Comparison of ENCODE assay signal across 8 cellular contexts in genomic region chr11:110434952-110435779, GRCh38. TPM values are rescaled to one million over a fixed set of nuclear protein-coding genes. Genes with fewer than 3 reads are reported as not detected.
A peak's percentile ranks its signal among the peaks of the same experiment; 100 is the strongest.
DNase-seq lines count a peak whose midpoint lies in the region; ATAC-seq and TF ChIP-seq lines count a peak whose summit lies in the region.

No MANE protein-coding gene starts in this region.

- TF ChIP-seq CTCF in GM10248 (IDR thresholded peaks at IDR 0.05; ENCODE audit: control extremely low read depth, extremely low read depth, low read depth, missing control alignments) (peak; percentile 49), PC-3 (conservative IDR thresholded peaks at IDR 0.05; ENCODE audit: low read depth, low read length) (peak; percentile 91)

- H3K27me3 ChIP-seq in PC-3 (ENCODE audit: low read length): no peaks in the 10 kb centered on the region

- no peaks in the 10 kb centered on the region for H3K9me2 ChIP-seq in PC-3 (replicated peaks; ENCODE audit: low read length)

- no peak overlapping the region for H3K9ac ChIP-seq in PC-3 (ENCODE audit: low read length)

- intact Hi-C loops in PC-3 (cut with micrococcal nuclease): loop anchor here (5.0 kb wide), 3 partner anchors 288 to 358 kb away; no protein-coding TSS in a partner anchor

- H3K4me3 ChIP-seq in PC-3 (ENCODE audit: low read length): no peak overlapping the region

- BruUV-seq in PC-3 (replicated peaks; lab: Mats Ljungman, UMichigan): no TSS peak

- CTCF ChIA-PET in GM10248 (lab: Yijun Ruan, JAX) (interaction anchor here (0.6 to 11.6 kb wide), 31 partner anchors 9 to 799 kb away, joined by 3 to 115 read pairs (median 3); no protein-coding TSS in a partner anchor), PC-3 (lab: Charles Lee) (interaction anchor here (0.5 to 2.1 kb wide), 4 partner anchors 10 to 967 kb away, joined by 3 to 23 read pairs (median 3); no protein-coding TSS in a partner anchor)

- peaks cover 19% of the 10 kb centered on the region; the same call in 1 of the 2 replicates for H4K20me1 ChIP-seq in PC-3 (ENCODE audit: low read length)

- H3K9me3 ChIP-seq in PC-3 (ENCODE audit: low read length): no peaks in the 10 kb centered on the region

- no peak overlapping the region for H2AFZ ChIP-seq in PC-3 (ENCODE audit: low read length)

- peaks cover 22% of the 10 kb centered on the region for H3K4me1 ChIP-seq in PC-3 (ENCODE audit: insufficient read depth, low read length)

- DNase-seq in GM10248 (ENCODE audit: extremely low spot score) (no peak), PC-3 (peak; percentile 70), kidney tubule cell (ENCODE audit: low spot score) (peak; percentile 53), HCEC 1CT (no peak), ecto neural progenitor cell (ENCODE audit: low spot score) (no peak), DMS153 (lab: John Stamatoyannopoulos, UW) (no peak), amygdala (lab: John Stamatoyannopoulos, UW) (no peak)

- H3F3A ChIP-seq in PC-3 (ENCODE audit: low read length, unreplicated experiment): no peaks in the 10 kb centered on the region

- POLR2A ChIA-PET in GM10248 (lab: Yijun Ruan, JAX): no interaction called here
- POLR2A ChIA-PET in PC-3 (lab: Charles Lee; ENCODE audit: unreplicated experiment): no interaction called here

- no peak overlapping the region for H3K27ac ChIP-seq in PC-3 (ENCODE audit: low read length)

- H3K36me3 ChIP-seq in PC-3 (ENCODE audit: low read depth, low read length): peaks cover 7% of the 10 kb centered on the region; the same call in 1 of the 2 replicates

- H3K4me2 ChIP-seq in PC-3 (ENCODE audit: low read length): no peak overlapping the region

- ATAC-seq in GM21619 (IDR thresholded peaks at IDR 0.05; ENCODE audit: unreplicated experiment): peak; percentile 17
- ATAC-seq in PC-3: 0 out of 2 replicates have a peak, but pooled peaks have one; percentile 25

- peaks cover 78% of the 10 kb centered on the region for H3K79me2 ChIP-seq in PC-3 (ENCODE audit: low read length)

RNA-seq across cellular contexts. Expression of gene FDX1, which starts 5.4 kb away (rescaled TPM):
- total RNA-seq in PC-3 (2014; rRNA removed): 14.8 and 16.6 TPM in 2 replicates

Comparison
In these comparisons a context has a peak if more than half of its experiments do, and no peak if none do; other contexts are left out.
1. DNase-seq: peak in PC-3 (single experiment) and kidney tubule cell (single experiment); none in GM10248 (single experiment), HCEC 1CT (single experiment), ecto neural progenitor cell (single experiment), DMS153 (single experiment) and amygdala (0 of 56).